Comparison of ENCODE assay signal across 8 cellular contexts in the genomic region with DNA sequence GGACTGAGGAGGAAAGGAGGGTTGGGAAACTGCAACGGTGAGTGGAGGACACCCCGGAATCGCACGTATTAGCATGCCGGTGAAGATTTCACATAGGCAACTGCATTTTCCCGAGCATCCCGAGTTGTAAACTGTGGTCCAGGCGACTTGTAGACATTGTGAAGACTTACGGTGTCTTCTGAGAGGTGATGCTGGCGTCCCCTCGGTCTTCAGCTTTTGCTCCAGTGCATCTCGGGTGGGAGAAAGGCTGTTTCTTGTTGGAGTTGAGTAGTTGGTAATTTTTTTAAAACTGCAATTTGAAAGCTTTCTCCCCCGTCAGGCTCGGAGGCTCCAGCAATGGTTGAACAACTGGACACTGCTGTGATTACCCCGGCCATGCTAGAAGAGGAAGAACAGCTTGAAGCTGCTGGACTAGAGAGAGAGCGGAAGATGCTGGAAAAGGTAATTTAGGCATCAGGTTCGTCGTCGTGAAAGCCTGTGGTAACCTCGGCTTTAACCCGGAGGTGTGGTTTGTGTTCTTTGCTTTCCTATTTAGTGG.
DNase-seq lines count a peak whose midpoint lies in the region; ATAC-seq and TF ChIP-seq lines count a peak whose summit lies in the region.

No MANE protein-coding gene starts in this region.

- H3K27me3 Mint-ChIP-seq in memory B cell = no peaks in the 10 kb centered on the region

- CTCF ChIA-PET in RWPE1 (lab: Yijun Ruan, JAX) = interaction anchor here (0.7 kb wide), 1 partner anchor 31 kb away, joined by 3 read pairs; no protein-coding TSS in a partner anchor

- H3K27ac ChIP-seq in RWPE1 = peak overlapping the region; percentile 91
- peak overlapping the region; percentile 58 for H3K27ac ChIP-seq in effector memory CD4-positive, alpha-beta T cell (ENCODE audit: insufficient read depth, low read length, poor library complexity, severe bottlenecking)

- DNase-seq in AG10803 (ENCODE audit: low read depth) = peak; percentile 12
- DNase-seq in RWPE1 (ENCODE audit: low spot score) = peak; percentile 38
- DNase-seq in effector memory CD4-positive, alpha-beta T cell = no peak
- DNase-seq in memory B cell (ENCODE audit: low spot score in 2 of 2) = peak in 1 of 2 donors; percentile 2
- no peak for DNase-seq in activated CD8-positive, alpha-beta memory T cell treated with anti-CD3 and anti-CD28 coated beads for 24 hours

- H3K4me1 Mint-ChIP-seq in memory B cell = peaks cover 17% of the 10 kb centered on the region

- no peaks in the 10 kb centered on the region for H3K9me3 Mint-ChIP-seq in memory B cell

- no peaks in the 10 kb centered on the region for H3K27me3 ChIP-seq in effector memory CD4-positive, alpha-beta T cell (replicated peaks; ENCODE audit: control insufficient read depth, insufficient read depth, low read length, poor library complexity, severe bottlenecking)

- ATAC-seq in GM18508 (IDR thresholded peaks at IDR 0.05; ENCODE audit: insufficient read depth, unreplicated experiment) (peak; percentile 1), HG03159 (IDR thresholded peaks at IDR 0.05; ENCODE audit: unreplicated experiment) (peak; percentile 20), memory B cell (ENCODE audit: low read depth) (no peak), HG03175 (IDR thresholded peaks at IDR 0.05; ENCODE audit: unreplicated experiment) (no peak)

- peak overlapping the region; percentile 78 for H3K4me3 ChIP-seq in AG10803 (ENCODE audit: low read length)
- H3K4me3 ChIP-seq in effector memory CD4-positive, alpha-beta T cell (ENCODE audit: insufficient read depth, low read depth, low read length, poor library complexity, severe bottlenecking) = peak overlapping the region; percentile 98

- no peaks in the 10 kb centered on the region for H3K4me1 ChIP-seq in effector memory CD4-positive, alpha-beta T cell (ENCODE audit: control insufficient read depth, insufficient read depth, low read length, poor library complexity, severe bottlenecking)

- H3K9me3 ChIP-seq in effector memory CD4-positive, alpha-beta T cell (ENCODE audit: control insufficient read depth, low read length) = no peaks in the 10 kb centered on the region

- H3K36me3 Mint-ChIP-seq in memory B cell = no peaks in the 10 kb centered on the region

- no peak for TF ChIP-seq CTCF in AG10803 (conservative IDR thresholded peaks at IDR 0.05; ENCODE audit: low read length)
- no peak for TF ChIP-seq CTCF in RWPE1 (conservative IDR thresholded peaks at IDR 0.05; ENCODE audit: low read depth)

- peak overlapping the region; percentile 99 for H3K4me3 Mint-ChIP-seq in memory B cell

- H3K27ac Mint-ChIP-seq in memory B cell = peak overlapping the region; percentile 90

- POLR2A ChIA-PET in RWPE1 (lab: Yijun Ruan, JAX; ENCODE audit: low non-redundant PET) = interaction anchor here (0.6 kb wide), 1 partner anchor 728 kb away, joined by 3 read pairs; no protein-coding TSS in a partner anchor

- no peaks in the 10 kb centered on the region for H3K36me3 ChIP-seq in effector memory CD4-positive, alpha-beta T cell (ENCODE audit: control insufficient read depth, insufficient read depth, low read length)

Comparison
In these comparisons a context has a peak if more than half of its experiments do, and no peak if none do; other contexts are left out.
1. DNase-seq: peak in AG10803 (single experiment) and RWPE1 (single experiment); none in effector memory CD4-positive, alpha-beta T cell (0 of 3) and activated CD8-positive, alpha-beta memory T cell treated with anti-CD3 and anti-CD28 coated beads for 24 hours (single experiment).
2. ATAC-seq: peak in GM18508 (single experiment) and HG03159 (single experiment); none in memory B cell (single experiment) and HG03175 (single experiment).